In the genomic region with DNA sequence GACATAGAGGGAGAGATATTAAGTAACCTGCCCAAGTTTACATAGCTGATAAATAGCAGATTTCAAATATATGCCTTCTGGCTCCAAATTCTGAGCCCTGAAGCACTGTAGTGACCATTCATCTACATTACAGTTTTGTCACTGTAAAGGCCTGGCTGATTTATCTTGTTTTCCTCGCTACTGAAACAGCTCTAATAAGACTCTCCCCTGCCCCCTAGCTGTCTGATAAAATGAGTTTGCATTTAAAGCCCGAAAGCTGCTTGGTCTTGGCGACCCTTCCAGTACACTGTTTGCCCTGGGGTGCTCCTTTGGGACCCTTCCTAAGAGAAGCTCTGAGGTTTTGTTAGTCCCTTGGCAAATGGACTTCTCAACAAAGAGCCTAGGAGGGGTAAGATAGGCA, we compare ENCODE assay signal across 9 cellular contexts. TPM values are rescaled to one million over a fixed set of nuclear protein-coding genes. Genes with fewer than 3 reads are reported as not detected.
DNase-seq lines count a peak whose midpoint lies in the region; ATAC-seq and TF ChIP-seq lines count a peak whose summit lies in the region.
"Had no signal": no experiment of that assay in that cellular context is flagged by ENCODE, and none has a peak within 500 bp of the region (broad histone marks: within the 10 kb centered on the region; RNA-seq: fewer than 3 reads in every experiment).

No MANE protein-coding gene starts in this region.

- peak; percentile 2 for DNase-seq in GM12864 (ENCODE audit: low read depth)
- peak; percentile 13 for DNase-seq in LNCaP clone FGC (ENCODE audit: low read depth)
- DNase-seq in choroid plexus epithelial cell (ENCODE audit: low read depth), result peak; percentile 75
- DNase-seq in neural crest cell (ENCODE audit: low read depth, low spot score), result no peak
- DNase-seq in GM19238 (ENCODE audit: insufficient read length, low spot score), result no peak
- no peak for DNase-seq in DMS79 (lab: John Stamatoyannopoulos, UW)
- no peak for DNase-seq in natural killer cell treated with Interleukin-12 subunit alpha and Interleukin-12 subunit beta and Interleukin-15 and Interleukin-18, amount 100 ng/mL, for 72 hours (ENCODE audit: low spot score)
- no peak for DNase-seq in cortex of kidney (lab: John Stamatoyannopoulos, UW)
- DNase-seq: caudate nucleus had no signal

- no peaks in the 10 kb centered on the region for H3K9me3 Mint-ChIP-seq in neural crest cell
- no peaks in the 10 kb centered on the region for H3K9me3 Mint-ChIP-seq in natural killer cell treated with Interleukin-12 subunit alpha and Interleukin-12 subunit beta and Interleukin-15 and Interleukin-18, amount 100 ng/mL, for 72 hours

- peaks cover 5% of the 10 kb centered on the region for H3K27me3 Mint-ChIP-seq in neural crest cell (ENCODE audit: low read depth)
- H3K27me3 Mint-ChIP-seq in natural killer cell treated with Interleukin-12 subunit alpha and Interleukin-12 subunit beta and Interleukin-15 and Interleukin-18, amount 100 ng/mL, for 72 hours, result peaks cover 15 to 50% of the 10 kb centered on the region in 2 donors

- no peak overlapping the region for H3K4me3 Mint-ChIP-seq in neural crest cell
- H3K4me3 Mint-ChIP-seq in natural killer cell treated with Interleukin-12 subunit alpha and Interleukin-12 subunit beta and Interleukin-15 and Interleukin-18, amount 100 ng/mL, for 72 hours, result no peak overlapping the region

- H3K36me3 Mint-ChIP-seq in neural crest cell (ENCODE audit: low read depth), result no peaks in the 10 kb centered on the region
- H3K36me3 Mint-ChIP-seq in natural killer cell treated with Interleukin-12 subunit alpha and Interleukin-12 subunit beta and Interleukin-15 and Interleukin-18, amount 100 ng/mL, for 72 hours, result no peaks in the 10 kb centered on the region

- H3K4me1 Mint-ChIP-seq in neural crest cell, result peaks cover 5% of the 10 kb centered on the region
- H3K4me1 Mint-ChIP-seq in natural killer cell treated with Interleukin-12 subunit alpha and Interleukin-12 subunit beta and Interleukin-15 and Interleukin-18, amount 100 ng/mL, for 72 hours (ENCODE audit: low read depth in 2 of 2), result no peaks in the 10 kb centered on the region

- H3K4me3 ChIP-seq in GM12864 (ENCODE audit: low read depth, low read length) (no peak overlapping the region), LNCaP clone FGC (ENCODE audit: low read depth, low read length) (no peak overlapping the region), choroid plexus epithelial cell (ENCODE audit: low read depth, low read length) (no peak overlapping the region)

- no peak overlapping the region for H3K27ac Mint-ChIP-seq in neural crest cell (ENCODE audit: unreplicated experiment)
- no peak overlapping the region for H3K27ac Mint-ChIP-seq in natural killer cell treated with Interleukin-12 subunit alpha and Interleukin-12 subunit beta and Interleukin-15 and Interleukin-18, amount 100 ng/mL, for 72 hours

- no peak for ATAC-seq in natural killer cell treated with Interleukin-12 subunit alpha and Interleukin-12 subunit beta and Interleukin-15 and Interleukin-18, amount 100 ng/mL, for 72 hours

- TF ChIP-seq CTCF in GM12864 (IDR thresholded peaks at IDR 0.05; ENCODE audit: low read depth, low read length, missing control alignments), result peak; percentile 54
- peak; percentile 67 for TF ChIP-seq CTCF in LNCaP clone FGC (IDR thresholded peaks at IDR 0.05; ENCODE audit: control insufficient read depth, extremely low read depth, insufficient read depth)
- peak; percentile 75 for TF ChIP-seq CTCF in choroid plexus epithelial cell (conservative IDR thresholded peaks at IDR 0.05; ENCODE audit: low read depth, low read length)
- TF ChIP-seq CTCF in neural crest cell (conservative IDR thresholded peaks at IDR 0.05), result peak; percentile 59

RNA-seq across cellular contexts. Expression of a gene that starts 59.7 kb away (rescaled TPM):
- 14.2 and 15.3 TPM in 2 replicates for total RNA-seq in neural crest cell
- 10 to 100 TPM; 10.7 to 20.1 TPM for total RNA-seq in natural killer cell treated with Interleukin-12 subunit alpha and Interleukin-12 subunit beta and Interleukin-15 and Interleukin-18, amount 100 ng/mL, for 72 hours

Comparison
In these comparisons a context has a peak if more than half of its experiments do, and no peak if none do; other contexts are left out.
1. DNase-seq: peak in GM12864 (single experiment), LNCaP clone FGC (single experiment) and choroid plexus epithelial cell (single experiment); none in neural crest cell (single experiment), GM19238 (single experiment), DMS79 (single experiment), natural killer cell treated with Interleukin-12 subunit alpha and Interleukin-12 subunit beta and Interleukin-15 and Interleukin-18, amount 100 ng/mL, for 72 hours (single experiment) and cortex of kidney (single experiment).
2. Peak in every context shown above with its lines, with median percentiles within 50 percentile points of each other: CTCF ChIP-seq.